Comparison of ENCODE assay signal across 18 cellular contexts in genomic region chr3:117531078-117531477, GRCh38.
DNase-seq lines count a peak whose midpoint lies in the region; ATAC-seq, FAIRE-seq and TF ChIP-seq lines count a peak whose summit lies in the region.
"Had no signal": no experiment of that assay in that cellular context is flagged by ENCODE, and none has a peak within 500 bp of the region (broad histone marks: within the 10 kb centered on the region; RNA-seq: fewer than 3 reads in every experiment).

No MANE protein-coding gene starts in this region.

- FAIRE-seq in RCC 7860 (lab: Jason Lieb, UNC) (no peak), GM19239 (lab: Jason Lieb, UNC) (no peak)
- FAIRE-seq: A204.1, GM12878, GM18507 had no signal

- ATAC-seq in SK-N-SH treated with all-trans-retinoic acid at 6 μM for 48 hours: peak; percentile 54; the same call in 2 of the 3 replicates
- ATAC-seq: GM12878 had no signal

- DNase-seq in AG20443 (ENCODE audit: low spot score): peak; percentile 14
- DNase-seq in M059J (ENCODE audit: low read depth): peak; percentile 32
- peak; percentile 10 for DNase-seq in myocyte (ENCODE audit: low read depth)
- no peak for DNase-seq in T-helper 9 cell
- DNase-seq in RCC 7860 (ENCODE audit: low spot score): no peak
- DNase-seq in GM19239 (ENCODE audit: insufficient read length, low spot score): no peak
- DNase-seq: DND-41, GDM1, H9, KBM-7, NCI-H187 treated with DMSO at 0.1 percent for 48 hours, NCI-H2171 treated with DMSO at 0.1 percent for 48 hours, NCI-H748 treated with DMSO at 0.1 percent for 48 hours, PC-9 had no signal

TF ChIP-seq in SK-N-SH treated with all-trans-retinoic acid at 6 μM for 48 hours, 23 proteins besides CTCF, POLR2A, EP300 and RAD21:
- TF ChIP-seq ZNF565 (CRISPR knock-in tag; conservative IDR thresholded peaks at IDR 0.05; ENCODE audit: low read depth): no peak
- no peak for TF ChIP-seq RARB (CRISPR knock-in tag; IDR thresholded peaks at IDR 0.05)
- no peak for TF ChIP-seq ARNTL (CRISPR knock-in tag; IDR thresholded peaks at IDR 0.05; ENCODE audit: borderline replicate concordance, low read depth)
- TF ChIP-seq TCF4 (CRISPR knock-in tag; IDR thresholded peaks at IDR 0.05; ENCODE audit: borderline replicate concordance): no peak
- no peak for TF ChIP-seq ESRRG (CRISPR knock-in tag; IDR thresholded peaks at IDR 0.05)
- TF ChIP-seq ZFP3 (CRISPR knock-in tag; IDR thresholded peaks at IDR 0.05): no peak

Comparison
In these comparisons a context has a peak if more than half of its experiments do, and no peak if none do; other contexts are left out.
1. DNase-seq: peak in AG20443 (single experiment), M059J (single experiment) and myocyte (single experiment); none in T-helper 9 cell (single experiment), RCC 7860 (single experiment) and GM19239 (single experiment).